17 cellular contexts compared by ENCODE assay signal in the genomic region with DNA sequence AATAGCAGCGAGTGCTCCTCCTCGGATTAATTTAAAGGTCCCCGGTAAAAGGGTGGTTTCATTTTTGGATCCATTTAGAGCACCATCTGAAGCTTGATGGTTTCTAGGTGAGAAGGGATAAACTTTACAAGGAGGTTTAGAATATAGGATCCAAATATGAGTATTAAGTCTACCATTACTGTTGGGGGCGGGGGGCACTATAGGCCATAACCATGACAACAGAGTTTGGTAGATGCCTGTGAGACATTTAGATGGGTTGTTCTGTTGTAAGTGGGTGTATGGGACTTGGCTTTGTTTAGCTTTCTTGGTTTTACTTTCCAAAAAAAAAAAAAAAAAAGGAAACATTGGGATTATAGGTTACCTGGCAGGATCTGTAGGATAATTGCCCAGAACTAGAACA.
DNase-seq lines count a peak whose midpoint lies in the region; ATAC-seq and TF ChIP-seq lines count a peak whose summit lies in the region.
"Had no signal": no experiment of that assay in that cellular context is flagged by ENCODE, and none has a peak within 500 bp of the region (broad histone marks: within the 10 kb centered on the region; RNA-seq: fewer than 3 reads in every experiment).

No MANE protein-coding gene starts in this region.

- intact Hi-C loops in left lung (cut with DNase I) = no loop called here

- no peak overlapping the region for H4K5ac ChIP-seq in mesendoderm (ENCODE audit: low read length)

- H3F3A ChIP-seq in OCI-LY1 (ENCODE audit: insufficient read depth, low read length) = no peaks in the 10 kb centered on the region

- no peaks in the 10 kb centered on the region for H4K20me1 ChIP-seq in OCI-LY1 (ENCODE audit: insufficient read depth, low read length)
- H4K20me1 ChIP-seq: BLaER1 had no signal

- TF ChIP-seq CTCF in cardiac muscle cell (IDR thresholded peaks at IDR 0.05; ENCODE audit: low read depth, low read length) = no peak
- TF ChIP-seq CTCF in right atrium auricular region (IDR thresholded peaks at IDR 0.05) = no peak
- no peak for TF ChIP-seq CTCF in OCI-LY1 (IDR thresholded peaks at IDR 0.05; ENCODE audit: low read length)
- no peak for TF ChIP-seq CTCF in left lung (IDR thresholded peaks at IDR 0.05)

- no peak overlapping the region for H3K4ac ChIP-seq in mesendoderm (ENCODE audit: low read depth, low read length)

- peak overlapping the region; percentile 88 for H3K27ac ChIP-seq in cardiac muscle cell
- no peak overlapping the region for H3K27ac ChIP-seq in right atrium auricular region
- H3K27ac ChIP-seq in OCI-LY1 (ENCODE audit: low read depth, low read length, poor library complexity, severe bottlenecking) = peak overlapping the region; percentile 76
- peak overlapping the region; percentile 28 for H3K27ac ChIP-seq in mesendoderm (ENCODE audit: low read depth, low read length)
- H3K27ac ChIP-seq in left lung = no peak overlapping the region
- H3K27ac ChIP-seq: BLaER1, GM23248, SJSA1 had no signal

- H2BK5ac ChIP-seq in mesendoderm (ENCODE audit: low read length) = no peak overlapping the region

- peak overlapping the region; percentile 60 for H3K56ac ChIP-seq in mesendoderm (ENCODE audit: low read length)

- H3K9ac ChIP-seq in OCI-LY1 (ENCODE audit: low read length) = no peak overlapping the region
- H3K9ac ChIP-seq in mesendoderm (ENCODE audit: low read length) = no peak overlapping the region
- H3K9ac ChIP-seq: BLaER1, GM23248 had no signal

- no peak overlapping the region for H4K8ac ChIP-seq in mesendoderm (ENCODE audit: low read depth, low read length)

- DNase-seq in cardiac muscle cell (ENCODE audit: low read depth in 1 of 2, low spot score in 1 of 2) = no peak
- DNase-seq in right atrium auricular region (ENCODE audit: low spot score) = no peak
- DNase-seq in mesendoderm = no peak
- no peak for DNase-seq in C1 segment of cervical spinal cord (lab: John Stamatoyannopoulos, UW)
- DNase-seq in left lung = no peak
- DNase-seq: 8988T, DMS 273 treated with DMSO at 0.1 percent for 48 hours, MG63, NCI-H1105, NCI-H1694 treated with DMSO at 0.1 percent for 48 hours, RPMI8226 had no signal

- H3K4me1 ChIP-seq in cardiac muscle cell (ENCODE audit: low read depth) (peaks cover 19% of the 10 kb centered on the region), right atrium auricular region (no peaks in the 10 kb centered on the region), OCI-LY1 (ENCODE audit: insufficient read depth, low read length, severe bottlenecking) (peaks cover 45% of the 10 kb centered on the region), mesendoderm (ENCODE audit: control insufficient read depth, low read depth, low read length) (no peaks in the 10 kb centered on the region), left lung (no peaks in the 10 kb centered on the region)
- H3K4me1 ChIP-seq: BLaER1, SJSA1 had no signal

- no CpG with 5 or more reads among the region's 4 CpGs for WGBS in mesendoderm (ENCODE audit: extremely low coverage, insufficient coverage, low lambda C conversion rate)

- H2BK15ac ChIP-seq in mesendoderm (replicated peaks; ENCODE audit: low read depth) = no peak overlapping the region

- peak overlapping the region; percentile 45 for H2BK120ac ChIP-seq in mesendoderm (ENCODE audit: low read depth, low read length)

- ATAC-seq in HG03571 (IDR thresholded peaks at IDR 0.05; ENCODE audit: unreplicated experiment) = no peak
- ATAC-seq in left lung = no peak
- ATAC-seq in GM18498 (IDR thresholded peaks at IDR 0.05; ENCODE audit: unreplicated experiment) = no peak

- no peaks in the 10 kb centered on the region for H3K79me1 ChIP-seq in mesendoderm (ENCODE audit: low read length)

- H3K4me2 ChIP-seq in OCI-LY1 (ENCODE audit: low read length) (peak overlapping the region; percentile 46), mesendoderm (ENCODE audit: low read length) (no peak overlapping the region)
- H3K4me2 ChIP-seq: BLaER1 had no signal

- H3K9me2 ChIP-seq in OCI-LY1 (ENCODE audit: low read depth, low read length) = no peaks in the 10 kb centered on the region

- no peak overlapping the region for H3K18ac ChIP-seq in mesendoderm (ENCODE audit: low read length)

- H3K9me3 ChIP-seq in cardiac muscle cell (ENCODE audit: low read depth) = no peaks in the 10 kb centered on the region
- no peaks in the 10 kb centered on the region for H3K9me3 ChIP-seq in right atrium auricular region
- no peaks in the 10 kb centered on the region for H3K9me3 ChIP-seq in OCI-LY1 (ENCODE audit: low read length)
- no peaks in the 10 kb centered on the region for H3K9me3 ChIP-seq in left lung
- H3K9me3 ChIP-seq: BLaER1, MG63, SJSA1 had no signal

- no peak overlapping the region for H3K23ac ChIP-seq in mesendoderm (ENCODE audit: low read length)

- H3K4me3 ChIP-seq in cardiac muscle cell (no peak overlapping the region), right atrium auricular region (no peak overlapping the region), OCI-LY1 (ENCODE audit: low read depth, low read length, poor library complexity, severe bottlenecking) (peak overlapping the region; percentile 29), mesendoderm (ENCODE audit: low read length) (no peak overlapping the region), left lung (no peak overlapping the region)
- H3K4me3 ChIP-seq: BLaER1, GM23248, MG63, SJSA1 had no signal

- H3K79me2 ChIP-seq in OCI-LY1 (ENCODE audit: insufficient read depth, low read length) (no peaks in the 10 kb centered on the region), mesendoderm (ENCODE audit: control insufficient read depth, insufficient read depth, low read length) (no peaks in the 10 kb centered on the region)

- H2AFZ ChIP-seq in OCI-LY1 (ENCODE audit: low read length) = no peak overlapping the region
- H2AFZ ChIP-seq: GM23248 had no signal

- H2AK5ac ChIP-seq in mesendoderm (ENCODE audit: low read length) = no peak overlapping the region

- no peaks in the 10 kb centered on the region for H3K27me3 ChIP-seq in cardiac muscle cell
- H3K27me3 ChIP-seq in right atrium auricular region = no peaks in the 10 kb centered on the region
- no peaks in the 10 kb centered on the region for H3K27me3 ChIP-seq in OCI-LY1 (ENCODE audit: insufficient read depth, low read length)
- no peaks in the 10 kb centered on the region for H3K27me3 ChIP-seq in mesendoderm (ENCODE audit: insufficient read depth, low read length, poor library complexity)
- no peaks in the 10 kb centered on the region for H3K27me3 ChIP-seq in left lung
- H3K27me3 ChIP-seq: MG63, SJSA1 had no signal

- H3K36me3 ChIP-seq in cardiac muscle cell = no peaks in the 10 kb centered on the region
- H3K36me3 ChIP-seq in right atrium auricular region = no peaks in the 10 kb centered on the region
- no peaks in the 10 kb centered on the region for H3K36me3 ChIP-seq in OCI-LY1 (ENCODE audit: insufficient read depth, low read length)
- no peaks in the 10 kb centered on the region for H3K36me3 ChIP-seq in mesendoderm (ENCODE audit: control insufficient read depth, insufficient read depth, low read length)
- H3K36me3 ChIP-seq in left lung = no peaks in the 10 kb centered on the region
- H3K36me3 ChIP-seq: BLaER1, MG63, SJSA1 had no signal

Comparison
In these comparisons a context has a peak if more than half of its experiments do, and no peak if none do; other contexts are left out.
1. H3K27ac ChIP-seq: peak in cardiac muscle cell (single experiment), OCI-LY1 (single experiment) and mesendoderm (single experiment); none in right atrium auricular region (0 of 2) and left lung (0 of 2).